8 cellular contexts compared by ENCODE assay signal in the genomic region with DNA sequence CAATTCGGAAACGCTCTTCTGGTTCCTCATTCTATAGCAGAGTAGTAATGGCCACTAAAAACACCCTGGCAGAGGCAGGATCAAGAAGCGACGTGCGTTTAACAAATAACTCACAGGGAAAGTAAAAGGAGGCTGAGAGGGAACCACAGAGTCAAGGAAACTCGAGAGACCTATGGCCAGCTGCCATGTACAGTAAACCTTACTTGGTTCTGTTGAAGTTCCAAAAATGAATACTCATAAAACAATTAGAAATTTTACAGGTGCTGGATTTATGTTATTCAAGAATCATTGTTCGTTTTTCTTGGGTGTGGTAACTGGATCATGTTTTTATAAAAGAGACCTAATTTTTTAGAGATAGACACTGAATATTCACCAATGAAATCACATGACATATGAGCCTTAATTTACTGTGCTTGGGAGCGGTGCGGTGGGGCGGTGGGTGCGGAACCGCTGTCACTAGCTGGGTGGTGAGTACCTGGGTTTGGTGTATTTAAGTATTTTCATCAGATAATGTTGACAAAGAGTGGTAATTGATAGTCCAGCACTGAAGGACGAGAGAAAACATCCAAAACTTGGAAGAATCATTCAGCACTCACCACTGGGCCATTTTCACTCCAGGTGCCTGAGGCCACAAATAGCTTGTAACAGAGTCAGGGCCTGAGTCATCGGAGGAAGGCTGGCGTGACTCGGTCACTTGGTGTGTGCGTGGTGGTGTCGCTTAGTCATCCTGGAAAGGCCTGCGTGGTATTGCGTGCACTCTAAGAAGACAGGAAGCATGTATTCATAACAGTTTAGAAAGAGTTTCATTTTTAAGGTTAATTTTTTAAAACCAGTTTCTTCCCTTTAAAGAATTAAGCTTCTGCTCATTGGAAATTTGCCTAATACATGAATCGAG.
DNase-seq lines count a peak whose midpoint lies in the region; ATAC-seq, FAIRE-seq and TF ChIP-seq lines count a peak whose summit lies in the region.

No MANE protein-coding gene starts in this region.

- H3K4me1 ChIP-seq in DND-41 (ENCODE audit: insufficient read depth, low read length) (no peaks in the 10 kb centered on the region), skeletal muscle tissue (ENCODE audit: control insufficient read depth in 3 of 3, insufficient read depth in 3 of 3, low read length in 3 of 3) (peaks cover 23 to 58% (median 43%) of the 10 kb centered on the region in 3 donors)

- ATAC-seq in DND-41 (ENCODE audit: insufficient read depth, low read depth): no peak
- peak; percentile 94 for ATAC-seq in esophagus mucosa
- ATAC-seq in HG03571 (IDR thresholded peaks at IDR 0.05; ENCODE audit: unreplicated experiment): no peak

- H3K9me3 ChIP-seq in DND-41 (ENCODE audit: insufficient read depth, low read length, severe bottlenecking) (no peaks in the 10 kb centered on the region), skeletal muscle tissue (ENCODE audit: control insufficient read depth in 3 of 3, low read length in 3 of 3) (no peaks in the 10 kb centered on the region)

- no peak overlapping the region for H2AFZ ChIP-seq in DND-41 (ENCODE audit: low read depth, low read length)

- H3K4me3 ChIP-seq in DND-41 (ENCODE audit: low read depth in 1 of 2, low read length in 2 of 2): no peak overlapping the region
- H3K4me3 ChIP-seq in skeletal muscle tissue (ENCODE audit: low read length in 3 of 3): no peak overlapping the region

- H3K4me2 ChIP-seq in DND-41 (ENCODE audit: insufficient read depth, low read length): no peak overlapping the region

- no peak overlapping the region for H3K9ac ChIP-seq in DND-41 (ENCODE audit: low read depth, low read length)
- H3K9ac ChIP-seq in skeletal muscle tissue (ENCODE audit: low read depth in 1 of 3, low read length in 3 of 3): peak overlapping the region in 2 of 3 donors; percentile 39 to 60

- DNase-seq in DND-41: no peak
- peak; percentile 93 for DNase-seq in H54 (ENCODE audit: insufficient read length, low spot score)
- DNase-seq in NCI-H2196 treated with DMSO at 0.1 percent for 48 hours (lab: John Stamatoyannopoulos, UW; ENCODE audit: unreplicated experiment): peak; percentile 23
- peak; percentile 64 to 80 for DNase-seq in activated CD8-positive, alpha-beta memory T cell treated with anti-CD3 and anti-CD28 coated beads for 4 hours (ENCODE audit: low read depth in 2 of 2)
- DNase-seq in NCI-H748 (lab: John Stamatoyannopoulos, UW; ENCODE audit: unreplicated experiment): no peak

- peak; percentile 15 for FAIRE-seq in H54 (lab: Jason Lieb, UNC)

- no peaks in the 10 kb centered on the region for H3K79me2 ChIP-seq in DND-41 (ENCODE audit: insufficient read depth, low read length)

- TF ChIP-seq CTCF in DND-41 (IDR thresholded peaks at IDR 0.05; ENCODE audit: borderline replicate concordance, extremely low read depth, low read length, poor library complexity, severe bottlenecking): no peak

- H3K36me3 ChIP-seq in DND-41 (ENCODE audit: insufficient read depth, low read length) (peaks cover 45% of the 10 kb centered on the region), skeletal muscle tissue (ENCODE audit: control insufficient read depth in 3 of 3, insufficient read depth in 3 of 3, low read length in 3 of 3) (peaks cover 0 to 12% (median 7%) of the 10 kb centered on the region in 3 donors)

- H3K27ac ChIP-seq in DND-41 (ENCODE audit: low read length) (peak overlapping the region; percentile 45; the same call in 1 of the 2 replicates), skeletal muscle tissue (ENCODE audit: low read depth, low read length) (peak overlapping the region; percentile 92)

- TF ChIP-seq POLR2A in H54 (IDR thresholded peaks at IDR 0.05; ENCODE audit: low read depth, low read length): no peak

- H4K20me1 ChIP-seq in DND-41 (ENCODE audit: insufficient read depth, low read length): no peaks in the 10 kb centered on the region

- H3K27me3 ChIP-seq in DND-41 (ENCODE audit: insufficient read depth, low read length, poor library complexity): no peaks in the 10 kb centered on the region
- no peaks in the 10 kb centered on the region for H3K27me3 ChIP-seq in skeletal muscle tissue (ENCODE audit: control insufficient read depth in 3 of 3, insufficient read depth in 3 of 3, low read length in 3 of 3)

Comparison
In these comparisons a context has a peak if more than half of its experiments do, and no peak if none do; other contexts are left out.
1. DNase-seq: peak in H54 (single experiment), NCI-H2196 treated with DMSO at 0.1 percent for 48 hours (single experiment) and activated CD8-positive, alpha-beta memory T cell treated with anti-CD3 and anti-CD28 coated beads for 4 hours (2 of 2); none in DND-41 (single experiment) and NCI-H748 (single experiment).